Comparison of ENCODE assay signal across 11 cellular contexts in the genomic region with DNA sequence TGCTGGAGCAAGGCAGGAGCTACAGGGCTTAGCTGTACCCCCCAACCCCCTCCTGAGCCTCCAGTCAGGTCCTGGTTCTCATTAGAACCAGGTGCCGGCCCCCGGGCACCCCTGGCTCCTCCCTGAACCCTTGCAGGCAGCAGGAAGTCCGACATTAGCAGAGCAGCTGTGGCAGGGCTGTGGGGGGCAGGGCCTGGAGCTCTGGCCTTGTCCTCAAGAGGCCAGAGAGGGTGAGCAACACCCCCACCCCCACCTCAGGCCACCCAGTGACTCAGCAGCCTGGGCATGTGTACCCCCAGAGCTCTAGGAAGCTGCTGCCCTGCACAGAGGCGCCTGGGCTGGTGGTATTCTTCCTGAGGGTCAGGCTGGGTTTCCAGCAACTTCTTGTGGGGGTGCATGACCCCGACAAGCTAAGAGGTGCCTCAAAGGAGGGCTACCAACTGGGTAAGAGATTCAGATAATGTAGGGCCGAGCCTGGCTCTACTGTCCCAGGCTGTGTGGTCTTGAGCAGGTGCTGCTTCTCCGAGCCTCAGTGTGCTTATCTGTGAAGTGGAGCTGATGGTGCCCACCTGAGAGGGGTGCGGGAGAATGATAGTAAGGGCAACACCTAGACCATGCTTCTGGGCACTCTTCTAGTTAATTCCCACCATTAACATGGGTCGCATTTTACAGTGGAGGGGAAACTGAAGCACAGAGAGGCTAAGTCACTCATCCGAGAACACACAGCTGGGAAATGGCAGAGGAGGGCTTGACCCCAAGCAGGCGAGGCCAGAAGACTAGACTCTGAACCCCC. TPM values are rescaled to one million over a fixed set of nuclear protein-coding genes. Genes with fewer than 3 reads are reported as not detected.
DNase-seq lines count a peak whose midpoint lies in the region; ATAC-seq and TF ChIP-seq lines count a peak whose summit lies in the region.
"Had no signal": no experiment of that assay in that cellular context is flagged by ENCODE, and none has a peak within 500 bp of the region (broad histone marks: within the 10 kb centered on the region; RNA-seq: fewer than 3 reads in every experiment).

No MANE protein-coding gene starts in this region.

- ATAC-seq in psoas muscle (peak in 3 of 4 donors; percentile 15 to 53 (median 35)), aorta (ENCODE audit: low FRiP score) (no peak), GM21381 (IDR thresholded peaks at IDR 0.05; ENCODE audit: unreplicated experiment) (no peak)
- ATAC-seq: esophagus mucosa had no signal

- no peak overlapping the region for H3K4me3 ChIP-seq in psoas muscle
- no peak overlapping the region for H3K4me3 ChIP-seq in aorta (ENCODE audit: low read length in 2 of 2)

- H3K27me3 ChIP-seq in psoas muscle (ENCODE audit: insufficient read depth in 3 of 3, low read length in 2 of 3), result no peaks in the 10 kb centered on the region
- no peaks in the 10 kb centered on the region for H3K27me3 ChIP-seq in aorta (ENCODE audit: control insufficient read depth in 1 of 2, insufficient read depth in 2 of 2, low read length in 1 of 2)

- DNase-seq in Daoy (ENCODE audit: low read depth) (peak; percentile 67), NAMALWA (ENCODE audit: low spot score) (peak; percentile 63), dermis blood vessel endothelial cell (peak; percentile 72), psoas muscle (peak; percentile 46 to 61), amygdala (lab: John Stamatoyannopoulos, UW) (no peak), aorta (no peak), Ammon's horn (ENCODE audit: low spot score) (no peak)

- H3K9me3 ChIP-seq in psoas muscle (no peaks in the 10 kb centered on the region), aorta (ENCODE audit: control insufficient read depth, low read length) (no peaks in the 10 kb centered on the region)

- WGBS in psoas muscle, 3 donors, result 63 to 81% (median 67%) methylated on average over 10 to 11 of the region's 11 CpGs
- WGBS in aorta, 2 donors, result 72 to 73% methylated on average over 11 of the region's 11 CpGs

- H3K4me1 ChIP-seq in psoas muscle (peaks cover 27% of the 10 kb centered on the region), aorta (ENCODE audit: control insufficient read depth in 1 of 2, insufficient read depth in 2 of 2, low read length in 2 of 2) (no peaks in the 10 kb centered on the region)

- intact Hi-C loops in psoas muscle (cut with DNase I), result no loop called here
- intact Hi-C loops in aorta (cut with DNase I), result loop anchor here in 1 of 2 donors (5.0 kb wide), 1 partner anchor 57 kb away; no protein-coding TSS in a partner anchor

- H3K27ac ChIP-seq in psoas muscle (no peak overlapping the region), aorta (ENCODE audit: low read depth in 1 of 2, low read length in 2 of 2) (peak overlapping the region in 1 of 2 donors; percentile 14)

- TF ChIP-seq CTCF in psoas muscle (IDR thresholded peaks at IDR 0.05), result no peak

- peaks cover 0 to 43% of the 10 kb centered on the region in 2 donors for H3K36me3 ChIP-seq in psoas muscle (ENCODE audit: insufficient read depth in 1 of 2, low read depth in 1 of 2)
- H3K36me3 ChIP-seq in aorta (ENCODE audit: control insufficient read depth in 1 of 2, insufficient read depth in 2 of 2, low read length in 1 of 2), result no peaks in the 10 kb centered on the region

RNA-seq across cellular contexts. Expression of a gene that starts 16.0 kb away (rescaled TPM):
- not detected in 2 replicates for total RNA-seq in Daoy (2014; rRNA removed; shearing (Covaris generic))
- total RNA-seq in dermis blood vessel endothelial cell (not detected in 2 replicates), psoas muscle (not detected), aorta (not detected)
- polyA plus RNA-seq in psoas muscle (not detected), aorta (not detected)
- total RNA-seq: esophagus mucosa, NCI-H460, subcutaneous adipose tissue had no signal

RNA-seq across cellular contexts. Expression of a gene that starts 30.5 kb away (rescaled TPM):
- not detected in 2 replicates for total RNA-seq in Daoy (2014; rRNA removed; shearing (Covaris generic))
- total RNA-seq in dermis blood vessel endothelial cell (not detected in 2 replicates), psoas muscle (not detected), aorta (under 1 TPM in 1 of 2 donors, not detected in 1; 0.15 TPM)
- polyA plus RNA-seq in psoas muscle (under 1 TPM in 1 of 3 donors, not detected in 2; 0.01 TPM), aorta (not detected)
- total RNA-seq: esophagus mucosa, NCI-H460, subcutaneous adipose tissue had no signal

RNA-seq across cellular contexts. Expression of a gene that starts 47.5 kb away (rescaled TPM):
- total RNA-seq in Daoy (2014; rRNA removed; shearing (Covaris generic)), result 9.1 and 12.1 TPM in 2 replicates
- total RNA-seq in dermis blood vessel endothelial cell, result 415 and 872 TPM in 2 replicates
- total RNA-seq in psoas muscle, result 10 to 100 TPM; 28.2 to 49.9 (median 31.9) TPM
- polyA plus RNA-seq in psoas muscle, result 10 to 100 TPM; 15.5 to 24.0 (median 20.7) TPM
- total RNA-seq in aorta, result 100 to 1,000 TPM; 176 to 358 TPM
- 100 to 1,000 TPM in 1 of 2 donors, 10 to 100 TPM in 1; 55.5 to 149 TPM for polyA plus RNA-seq in aorta

Comparison
In these comparisons a context has a peak if more than half of its experiments do, and no peak if none do; other contexts are left out.
1. DNase-seq: peak in Daoy (single experiment), NAMALWA (single experiment), dermis blood vessel endothelial cell (single experiment) and psoas muscle (2 of 2); none in amygdala (0 of 56), aorta (0 of 2) and Ammon's horn (single experiment).
2. ATAC-seq: peak in psoas muscle (3 of 4); none in aorta (single experiment) and GM21381 (single experiment).